ENCODE assay signal across 19 cellular contexts in genomic region chr3:103767635-103768034, GRCh38.
DNase-seq lines count a peak whose midpoint lies in the region; ATAC-seq, FAIRE-seq and TF ChIP-seq lines count a peak whose summit lies in the region.
"Had no signal": no experiment of that assay in that cellular context is flagged by ENCODE, and none has a peak within 500 bp of the region (broad histone marks: within the 10 kb centered on the region; RNA-seq: fewer than 3 reads in every experiment).

No MANE protein-coding gene starts in this region.

- H3K9me3 ChIP-seq in astrocyte (ENCODE audit: insufficient read depth, low read depth, low read length), result no peaks in the 10 kb centered on the region
- H3K9me3 ChIP-seq: BLaER1 treated with 17β-estradiol and CSF1 and Interleukin-3, amounts not matched to agents 10 nM and 100 nM; Caco-2; HAP-1 had no signal

- H3K36me3 Mint-ChIP-seq in astrocyte (ENCODE audit: low read depth, unreplicated experiment), result no peaks in the 10 kb centered on the region
- H3K36me3 Mint-ChIP-seq in activated T-cell treated with anti-CD3 and anti-CD28 coated beads, Interleukin-2, amount 50 U/mL, for 4 hours (ENCODE audit: insufficient read depth), result no peaks in the 10 kb centered on the region
- H3K36me3 Mint-ChIP-seq: CD8-positive, alpha-beta memory T cell had no signal

- H3K27me3 ChIP-seq in astrocyte (ENCODE audit: insufficient read depth, low read length), result no peaks in the 10 kb centered on the region
- H3K27me3 ChIP-seq: BLaER1 treated with 17β-estradiol and CSF1 and Interleukin-3, amounts not matched to agents 10 nM and 100 nM had no signal

- intact Hi-C loops in Right ventricle myocardium inferior (cut with DNase I) (no loop called here), cardiac septum (cut with DNase I) (no loop called here)

- FAIRE-seq in astrocyte (lab: Jason Lieb, UNC), result no peak
- FAIRE-seq: D721Med, G401.6, GM12891, GM19239 had no signal

- no peak overlapping the region for H3K27ac ChIP-seq in astrocyte (ENCODE audit: low read depth, low read length)
- H3K27ac ChIP-seq: BLaER1 treated with 17β-estradiol and CSF1 and Interleukin-3, amounts not matched to agents 10 nM and 100 nM; GM23248; HL-60 had no signal

- H3K4me3 Mint-ChIP-seq in astrocyte (ENCODE audit: unreplicated experiment), result no peak overlapping the region
- H3K4me3 Mint-ChIP-seq in activated T-cell treated with anti-CD3 and anti-CD28 coated beads, Interleukin-2, amount 50 U/mL, for 4 hours, result no peak overlapping the region
- H3K4me3 Mint-ChIP-seq: B cell had no signal

- H3K79me2 ChIP-seq in astrocyte (ENCODE audit: insufficient read depth, low read length), result no peaks in the 10 kb centered on the region

- no peak overlapping the region for H3K4me2 ChIP-seq in astrocyte (ENCODE audit: low read length)
- H3K4me2 ChIP-seq: BLaER1 treated with 17β-estradiol and CSF1 and Interleukin-3, amounts not matched to agents 10 nM and 100 nM had no signal

- H3K27me3 Mint-ChIP-seq in astrocyte (ENCODE audit: low read depth, unreplicated experiment), result no peaks in the 10 kb centered on the region
- H3K27me3 Mint-ChIP-seq in activated T-cell treated with anti-CD3 and anti-CD28 coated beads, Interleukin-2, amount 50 U/mL, for 4 hours (ENCODE audit: low read depth), result no peaks in the 10 kb centered on the region
- H3K27me3 Mint-ChIP-seq: B cell; CD8-positive, alpha-beta memory T cell had no signal

- no peak overlapping the region for H3K4me3 ChIP-seq in astrocyte (ENCODE audit: insufficient read depth, low read depth, low read length)
- H3K4me3 ChIP-seq: BLaER1 treated with 17β-estradiol and CSF1 and Interleukin-3, amounts not matched to agents 10 nM and 100 nM; GM23248; HAP-1 had no signal

- peak overlapping the region; percentile 18 for H2AFZ ChIP-seq in astrocyte (ENCODE audit: low read depth, low read length)
- H2AFZ ChIP-seq: GM23248 had no signal

- H3K4me1 Mint-ChIP-seq in astrocyte (ENCODE audit: low read depth, unreplicated experiment), result no peaks in the 10 kb centered on the region
- no peaks in the 10 kb centered on the region for H3K4me1 Mint-ChIP-seq in activated T-cell treated with anti-CD3 and anti-CD28 coated beads, Interleukin-2, amount 50 U/mL, for 4 hours (ENCODE audit: low read depth)
- H3K4me1 Mint-ChIP-seq: B cell; CD8-positive, alpha-beta memory T cell had no signal

- no peaks in the 10 kb centered on the region for H4K20me1 ChIP-seq in astrocyte (ENCODE audit: insufficient read depth, low read length)
- H4K20me1 ChIP-seq: BLaER1 treated with 17β-estradiol and CSF1 and Interleukin-3, amounts not matched to agents 10 nM and 100 nM had no signal

- TF ChIP-seq CTCF in astrocyte (IDR thresholded peaks at IDR 0.05; ENCODE audit: insufficient read depth, low read depth, low read length), result no peak

- DNase-seq in Right ventricle myocardium inferior (ENCODE audit: missing footprints), result peak; percentile 20
- DNase-seq in cardiac septum (ENCODE audit: low spot score), result no peak
- peak; percentile 59 for DNase-seq in NCI-H69 (lab: John Stamatoyannopoulos, UW)
- no peak for DNase-seq in astrocyte (ENCODE audit: low read depth)
- no peak for DNase-seq in activated T-cell treated with anti-CD3 and anti-CD28 coated beads, Interleukin-2, amount 50 U/mL, for 4 hours
- DNase-seq in NCI-H2029 treated with DMSO at 0.1 percent for 48 hours (lab: John Stamatoyannopoulos, UW), result no peak
- DNase-seq: Caco-2; CD8-positive, alpha-beta memory T cell; GM23248; IMR-90 had no signal

- no peaks in the 10 kb centered on the region for H3K4me1 ChIP-seq in astrocyte (ENCODE audit: insufficient read depth, low read length)
- H3K4me1 ChIP-seq: BLaER1 treated with 17β-estradiol and CSF1 and Interleukin-3, amounts not matched to agents 10 nM and 100 nM; HAP-1 had no signal

- no peak overlapping the region for H3K27ac Mint-ChIP-seq in astrocyte (ENCODE audit: unreplicated experiment)
- H3K27ac Mint-ChIP-seq: B cell; CD8-positive, alpha-beta memory T cell had no signal

- H3K9ac ChIP-seq in astrocyte (ENCODE audit: low read length), result no peak overlapping the region
- H3K9ac ChIP-seq: BLaER1 treated with 17β-estradiol and CSF1 and Interleukin-3, amounts not matched to agents 10 nM and 100 nM; GM23248 had no signal

- no peaks in the 10 kb centered on the region for H3K36me3 ChIP-seq in astrocyte (ENCODE audit: insufficient read depth, low read length)
- H3K36me3 ChIP-seq: BLaER1 treated with 17β-estradiol and CSF1 and Interleukin-3, amounts not matched to agents 10 nM and 100 nM; HAP-1 had no signal

- H3K9me3 Mint-ChIP-seq in astrocyte (ENCODE audit: unreplicated experiment), result no peaks in the 10 kb centered on the region
- peaks cover 5% of the 10 kb centered on the region for H3K9me3 Mint-ChIP-seq in activated T-cell treated with anti-CD3 and anti-CD28 coated beads, Interleukin-2, amount 50 U/mL, for 4 hours

- ATAC-seq in Right ventricle myocardium inferior (no peak), HG03460 (IDR thresholded peaks at IDR 0.05; ENCODE audit: unreplicated experiment) (no peak)
- no peak for ATAC-seq in activated T-cell treated with anti-CD3 and anti-CD28 coated beads, Interleukin-2, amount 50 U/mL, for 4 hours

Comparison
In these comparisons a context has a peak if more than half of its experiments do, and no peak if none do; other contexts are left out.
1. DNase-seq: peak in Right ventricle myocardium inferior (single experiment) and NCI-H69 (single experiment); none in cardiac septum (single experiment), astrocyte (single experiment), activated T-cell treated with anti-CD3 and anti-CD28 coated beads, Interleukin-2, amount 50 U/mL, for 4 hours (single experiment) and NCI-H2029 treated with DMSO at 0.1 percent for 48 hours (single experiment).